ENCODE assay signal across 9 cellular contexts in genomic region chr6:41938590-41938989, GRCh38. TPM values are rescaled to one million over a fixed set of nuclear protein-coding genes. Genes with fewer than 3 reads are reported as not detected.
DNase-seq lines count a peak whose midpoint lies in the region; ATAC-seq and TF ChIP-seq lines count a peak whose summit lies in the region.
"Had no signal": no experiment of that assay in that cellular context is flagged by ENCODE, and none has a peak within 500 bp of the region (broad histone marks: within the 10 kb centered on the region; RNA-seq: fewer than 3 reads in every experiment).

No MANE protein-coding gene starts in this region.

- H3K27me3 ChIP-seq in heart right ventricle (no peaks in the 10 kb centered on the region), adipocyte (replicated peaks; ENCODE audit: control insufficient read depth, insufficient read depth, low read length) (no peaks in the 10 kb centered on the region), mononuclear cell (ENCODE audit: insufficient read depth, low read length) (no peaks in the 10 kb centered on the region), upper lobe of right lung (no peaks in the 10 kb centered on the region)

- H3K9ac ChIP-seq in adipocyte (ENCODE audit: low read length) = peak overlapping the region; percentile 96

- peak overlapping the region; percentile 20 to 94 (median 88) for H3K27ac ChIP-seq in heart right ventricle
- H3K27ac ChIP-seq in upper lobe of right lung = peak overlapping the region; percentile 84

- ATAC-seq in heart right ventricle (no peak), left cardiac atrium (no peak), upper lobe of right lung (no peak)

- WGBS in heart right ventricle, 2 donors = 64 to 71% methylated on average over 4 of the region's 4 CpGs

- intact Hi-C loops in heart right ventricle (cut with DNase I) = loop anchor here in 7 of 10 donors (5.0 kb wide), 3 partner anchors 104 to 156 kb away; partner anchors contain the start of genes TOMM6 (in 2 of the 7) and PRICKLE4 (in 1 of the 7)
- intact Hi-C loops in left cardiac atrium (cut with DNase I) = loop anchor here (2.0 to 10.0 kb wide), 2 partner anchors 106 to 108 kb away; no protein-coding TSS in a partner anchor
- intact Hi-C loops in upper lobe of right lung (cut with DNase I) = loop anchor here (5.0 to 10.0 kb wide), 2 partner anchors 104 to 154 kb away; partner anchors contain the start of genes PRICKLE4 and TOMM6

- DNase-seq in heart right ventricle = no peak
- no peak for DNase-seq in left cardiac atrium
- no peak for DNase-seq in adipocyte (ENCODE audit: low read depth)
- DNase-seq in upper lobe of right lung = no peak
- no peak for DNase-seq in inferior parietal cortex (ENCODE audit: extremely low spot score)
- no peak for DNase-seq in A172 (ENCODE audit: low spot score)
- DNase-seq in RPMI8226 = no peak
- DNase-seq: NCI-H1694 treated with DMSO at 0.1 percent for 48 hours had no signal

- H3K9me3 ChIP-seq in heart right ventricle (no peaks in the 10 kb centered on the region), adipocyte (ENCODE audit: control insufficient read depth, low read length) (no peaks in the 10 kb centered on the region), mononuclear cell (ENCODE audit: low read depth, low read length) (no peaks in the 10 kb centered on the region), upper lobe of right lung (no peaks in the 10 kb centered on the region)

- H3K4me3 ChIP-seq in heart right ventricle (peak overlapping the region in 3 of 10 donors; percentile 95 to 99 (median 97)), adipocyte (ENCODE audit: low read length) (peak overlapping the region; percentile 97), mononuclear cell (ENCODE audit: low read length) (peak overlapping the region; percentile 92), upper lobe of right lung (no peak overlapping the region)

- no peak for TF ChIP-seq CTCF in heart right ventricle (IDR thresholded peaks at IDR 0.05)
- TF ChIP-seq CTCF in upper lobe of right lung (IDR thresholded peaks at IDR 0.05) = no peak

- peaks cover 26 to 80% (median 58%) of the 10 kb centered on the region in 9 donors for H3K4me1 ChIP-seq in heart right ventricle
- H3K4me1 ChIP-seq in adipocyte (ENCODE audit: control insufficient read depth, insufficient read depth, low read length) = peaks cover 84% of the 10 kb centered on the region
- H3K4me1 ChIP-seq in mononuclear cell (ENCODE audit: insufficient read depth, low read length) = peaks cover 78% of the 10 kb centered on the region
- H3K4me1 ChIP-seq in upper lobe of right lung = peaks cover 75% of the 10 kb centered on the region

- H3K36me3 ChIP-seq in heart right ventricle (peaks cover 0 to 49% (median 25%) of the 10 kb centered on the region in 9 donors), adipocyte (ENCODE audit: control insufficient read depth, insufficient read depth, low read length, severe bottlenecking) (peaks cover 34% of the 10 kb centered on the region), upper lobe of right lung (peaks cover 26% of the 10 kb centered on the region)

RNA-seq across cellular contexts. Expression of gene CCND3, which starts 3.0 kb away (rescaled TPM):
- total RNA-seq in heart right ventricle = 10 to 100 TPM; 29.6 to 51.8 (median 37.5) TPM
- polyA plus RNA-seq in heart right ventricle = 10 to 100 TPM; 55.5 to 77.3 TPM
- 10 to 100 TPM; 60.1 to 62.4 TPM for total RNA-seq in left cardiac atrium
- 219 TPM for total RNA-seq in mononuclear cell
- total RNA-seq in upper lobe of right lung = 186 TPM
- total RNA-seq in A172 (2014; rRNA removed; shearing (Covaris generic)) = 46.6 and 51.7 TPM in 2 replicates

RNA-seq across cellular contexts. Expression of gene BYSL, which starts 17.3 kb away (rescaled TPM):
- 10 to 100 TPM in 3 of 10 donors, 1 to 10 TPM in 7; 7.5 to 14.6 (median 9.9) TPM for total RNA-seq in heart right ventricle
- 10 to 100 TPM in 1 of 2 donors, 1 to 10 TPM in 1; 4.3 to 20.0 TPM for polyA plus RNA-seq in heart right ventricle
- 10 to 100 TPM in 1 of 2 donors, 1 to 10 TPM in 1; 8.7 to 16.5 TPM for total RNA-seq in left cardiac atrium
- 3.8 TPM for total RNA-seq in mononuclear cell
- total RNA-seq in upper lobe of right lung = 11.6 TPM
- total RNA-seq in A172 (2014; rRNA removed; shearing (Covaris generic)) = 14.1 and 17.5 TPM in 2 replicates

RNA-seq across cellular contexts. Expression of gene MED20, which starts 17.7 kb away (rescaled TPM):
- 10 to 100 TPM; 12.6 to 21.5 (median 17.3) TPM for total RNA-seq in heart right ventricle
- 10 to 100 TPM; 11.0 to 11.1 TPM for polyA plus RNA-seq in heart right ventricle
- total RNA-seq in left cardiac atrium = 10 to 100 TPM; 14.8 to 15.7 TPM
- 2.5 TPM for total RNA-seq in mononuclear cell
- 18.3 TPM for total RNA-seq in upper lobe of right lung
- 31.1 and 32.0 TPM in 2 replicates for total RNA-seq in A172 (2014; rRNA removed; shearing (Covaris generic))

RNA-seq across cellular contexts. Expression of gene USP49, which starts 43.4 kb away (rescaled TPM):
- total RNA-seq in heart right ventricle = 1 to 10 TPM; 1.1 to 2.0 (median 1.7) TPM
- 1 to 10 TPM in 1 of 2 donors, under 1 TPM in 1; 0.58 to 2.0 TPM for polyA plus RNA-seq in heart right ventricle
- total RNA-seq in left cardiac atrium = 1 to 10 TPM; 1.6 to 1.7 TPM
- 3.5 TPM for total RNA-seq in mononuclear cell
- 2.7 TPM for total RNA-seq in upper lobe of right lung
- total RNA-seq in A172 (2014; rRNA removed; shearing (Covaris generic)) = 0.74 and 1.1 TPM in 2 replicates
